13 cellular contexts compared by ENCODE assay signal in the genomic region with DNA sequence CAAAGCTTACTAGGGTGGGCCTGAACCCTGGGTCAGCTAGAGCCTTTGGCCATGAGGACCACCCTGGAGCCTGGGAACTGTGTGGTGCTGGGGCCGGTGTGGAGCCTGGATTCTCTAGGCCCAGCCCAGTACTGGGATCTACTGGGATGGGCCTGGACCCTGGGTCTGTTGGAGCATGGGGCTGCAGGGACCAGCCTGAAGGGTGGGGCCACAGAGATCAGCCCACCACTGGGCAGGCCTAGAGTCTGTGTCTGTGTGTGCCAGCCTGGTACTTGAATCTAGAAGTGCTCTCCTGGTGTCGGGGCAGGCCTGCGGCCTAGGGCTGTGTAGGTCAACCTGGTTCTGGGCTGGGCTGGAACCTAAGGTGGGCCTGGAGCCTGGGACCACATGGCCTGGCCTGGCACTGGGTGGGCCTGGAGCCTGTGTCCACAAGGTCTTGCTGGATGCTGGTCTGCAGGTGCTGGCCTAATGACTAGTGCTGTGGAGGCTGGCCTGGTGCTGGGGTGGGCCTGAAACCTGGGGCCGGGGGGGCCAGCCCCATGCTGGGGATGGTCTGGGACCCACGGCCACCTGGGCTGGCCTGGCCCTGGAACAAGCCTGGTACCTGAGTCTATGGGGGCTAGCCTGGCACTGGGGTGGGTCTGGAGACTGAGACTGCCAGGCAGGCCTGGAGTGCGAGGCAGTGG.
"Had no signal": no experiment of that assay in that cellular context is flagged by ENCODE, and none has a peak within 500 bp of the region (broad histone marks: within the 10 kb centered on the region; RNA-seq: fewer than 3 reads in every experiment).

No MANE protein-coding gene starts in this region.

- H3K27ac ChIP-seq: cardiac muscle cell, neural progenitor cell, pancreas had no signal

- H3K27me3 Mint-ChIP-seq: activated naive CD8-positive, alpha-beta T cell treated with anti-CD3 and anti-CD28 coated beads, Interleukin-2, amount 50 U/mL, for 24 hours; stimulated activated memory B cell treated with anti-CD40 and anti-IgM and Interleukin-4, amounts not matched to agents 10 μg/mL and 1 μg/mL and 100 μg/mL, for 72 hours had no signal

- ATAC-seq: activated naive CD8-positive, alpha-beta T cell treated with anti-CD3 and anti-CD28 coated beads, Interleukin-2, amount 50 U/mL, for 24 hours; pancreas; stimulated activated memory B cell treated with anti-CD40 and anti-IgM and Interleukin-4, amounts not matched to agents 10 μg/mL and 1 μg/mL and 100 μg/mL, for 72 hours had no signal

- H3K9ac ChIP-seq: neural progenitor cell had no signal

- H3K4me3 ChIP-seq: cardiac muscle cell, neural progenitor cell, pancreas, tibial nerve had no signal

- H3K27me3 ChIP-seq: cardiac muscle cell, neural progenitor cell, pancreas, tibial nerve had no signal

- H3K4me1 ChIP-seq: neural progenitor cell, pancreas, tibial nerve had no signal

- H3K9me3 ChIP-seq: pancreas, tibial nerve had no signal

- H3K9me3 Mint-ChIP-seq: activated naive CD4-positive, alpha-beta T cell treated with anti-CD3 and anti-CD28 coated beads for 36 hours; activated naive CD8-positive, alpha-beta T cell treated with anti-CD3 and anti-CD28 coated beads, Interleukin-2, amount 50 U/mL, for 24 hours; activated T-helper 2 cell treated with anti-CD3 and anti-CD28 coated beads, Interferon-gamma antibody, Interleukin-2, Interleukin-4, amounts not matched to agents 10 μg/mL and 5 μg/mL and 100 μg/mL, durations not matched to agents 14 hours and 24 hours and 36 hours; stimulated activated memory B cell treated with anti-CD40 and anti-IgM and Interleukin-4, amounts not matched to agents 10 μg/mL and 1 μg/mL and 100 μg/mL, for 72 hours; T-helper 2 cell treated with Interferon-gamma antibody and Interleukin-4, amounts not matched to agents 5 μg/mL and 100 μg/mL, for 36 hours had no signal

- DNase-seq: activated naive CD4-positive, alpha-beta T cell treated with anti-CD3 and anti-CD28 coated beads for 36 hours; activated naive CD8-positive, alpha-beta T cell treated with anti-CD3 and anti-CD28 coated beads, Interleukin-2, amount 50 U/mL, for 24 hours; activated T-cell treated with anti-CD3 and anti-CD28 coated beads, Interleukin-2, amount 50 U/mL, for 1 hour; erythroblast; glutamatergic neuron; kidney glomerular epithelial cell had no signal

- H3K27ac Mint-ChIP-seq: activated naive CD4-positive, alpha-beta T cell treated with anti-CD3 and anti-CD28 coated beads for 36 hours; activated naive CD8-positive, alpha-beta T cell treated with anti-CD3 and anti-CD28 coated beads, Interleukin-2, amount 50 U/mL, for 24 hours; activated T-helper 2 cell treated with anti-CD3 and anti-CD28 coated beads, Interferon-gamma antibody, Interleukin-2, Interleukin-4, amounts not matched to agents 10 μg/mL and 5 μg/mL and 100 μg/mL, durations not matched to agents 14 hours and 24 hours and 36 hours; neural progenitor cell; T-helper 2 cell treated with Interferon-gamma antibody and Interleukin-4, amounts not matched to agents 5 μg/mL and 100 μg/mL, for 36 hours had no signal

- H3K36me3 ChIP-seq: cardiac muscle cell, neural progenitor cell, pancreas, tibial nerve had no signal

- H2AFZ ChIP-seq: neural progenitor cell had no signal

- H3K4me2 ChIP-seq: neural progenitor cell had no signal

- H3K4me1 Mint-ChIP-seq: neural progenitor cell had no signal

- H3K4me3 Mint-ChIP-seq: activated naive CD4-positive, alpha-beta T cell treated with anti-CD3 and anti-CD28 coated beads for 36 hours; activated naive CD8-positive, alpha-beta T cell treated with anti-CD3 and anti-CD28 coated beads, Interleukin-2, amount 50 U/mL, for 24 hours; neural progenitor cell; stimulated activated memory B cell treated with anti-CD40 and anti-IgM and Interleukin-4, amounts not matched to agents 10 μg/mL and 1 μg/mL and 100 μg/mL, for 72 hours; T-helper 2 cell treated with Interferon-gamma antibody and Interleukin-4, amounts not matched to agents 5 μg/mL and 100 μg/mL, for 36 hours had no signal
